15 cellular contexts compared by ENCODE assay signal in the genomic region with DNA sequence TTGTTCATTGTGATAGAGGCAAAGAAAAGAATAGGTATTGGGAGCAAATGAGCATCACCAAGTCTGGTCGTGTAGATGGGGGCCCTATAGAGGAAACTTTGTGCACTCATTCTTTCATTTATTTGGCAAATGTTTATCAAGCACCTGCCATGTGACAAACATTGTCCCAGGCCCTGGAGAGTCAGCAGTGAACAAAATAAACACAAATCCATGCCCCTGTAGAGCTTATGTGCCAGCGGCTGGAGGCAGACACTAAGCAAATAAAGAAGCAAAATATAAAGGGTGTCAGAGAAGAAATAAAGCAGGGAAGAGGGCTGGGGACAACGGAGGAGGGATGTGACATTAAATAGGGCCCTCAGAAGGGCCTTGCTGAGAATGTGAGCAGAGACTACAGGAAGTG.
"Had no signal": no experiment of that assay in that cellular context is flagged by ENCODE, and none has a peak within 500 bp of the region (broad histone marks: within the 10 kb centered on the region; RNA-seq: fewer than 3 reads in every experiment).

No MANE protein-coding gene starts in this region.

- H3K4me1 Mint-ChIP-seq: activated CD4-positive, alpha-beta memory T cell treated with anti-CD3 and anti-CD28 coated beads, Interleukin-2, amount 10 ng/mL, durations not matched to agents 7 days and 5 days had no signal

- H3K36me3 ChIP-seq: brain microvascular endothelial cell, prostate gland, right atrium auricular region, transverse colon had no signal

- H3K27ac ChIP-seq: brain microvascular endothelial cell, coronary artery, right atrium auricular region, transverse colon had no signal

- H3K27me3 Mint-ChIP-seq: activated B cell treated with CpG ODN at 0.5 μM for 24 hours; activated CD4-positive, alpha-beta memory T cell treated with anti-CD3 and anti-CD28 coated beads, Interleukin-2, amount 10 ng/mL, durations not matched to agents 7 days and 5 days; activated T-cell treated with anti-CD3 and anti-CD28 coated beads, Interleukin-2, amount 50 U/mL, for 24 hours; stimulated activated naive CD8-positive, alpha-beta T cell treated with anti-CD3 and anti-CD28 coated beads, Interleukin-15, Interleukin-2, amounts not matched to agents 100 ng/mL and 50 ng/mL, for 24 hours had no signal

- DNase-seq: activated B cell treated with CpG ODN at 0.5 μM for 24 hours; activated CD4-positive, alpha-beta memory T cell treated with anti-CD3 and anti-CD28 coated beads, Interleukin-2, amount 10 ng/mL, durations not matched to agents 7 days and 5 days; activated CD4-positive, alpha-beta T cell treated with anti-CD3 and anti-CD28 coated beads for 4 hours; activated naive CD4-positive, alpha-beta T cell treated with anti-CD3 and anti-CD28 coated beads for 36 hours; activated T-cell treated with anti-CD3 and anti-CD28 coated beads, Interleukin-2, amount 50 U/mL, for 24 hours; brain microvascular endothelial cell; erythroblast; midbrain; stimulated activated CD4-positive, alpha-beta T cell treated with anti-CD3 and anti-CD28 coated beads, Interleukin-2, amount 100 ng/mL, for 24 hours; transverse colon had no signal

- H3K27me3 ChIP-seq: brain microvascular endothelial cell, right atrium auricular region, transverse colon had no signal

- H3K27ac Mint-ChIP-seq: activated B cell treated with CpG ODN at 0.5 μM for 24 hours; activated CD4-positive, alpha-beta memory T cell treated with anti-CD3 and anti-CD28 coated beads, Interleukin-2, amount 10 ng/mL, durations not matched to agents 7 days and 5 days; activated naive CD4-positive, alpha-beta T cell treated with anti-CD3 and anti-CD28 coated beads for 36 hours; activated T-cell treated with anti-CD3 and anti-CD28 coated beads, Interleukin-2, amount 50 U/mL, for 24 hours; stimulated activated naive CD8-positive, alpha-beta T cell treated with anti-CD3 and anti-CD28 coated beads, Interleukin-15, Interleukin-2, amounts not matched to agents 100 ng/mL and 50 ng/mL, for 24 hours had no signal

- H3K9me3 ChIP-seq: prostate gland, right atrium auricular region, transverse colon had no signal

- H3K4me1 ChIP-seq: prostate gland, right atrium auricular region, transverse colon had no signal

- H3K4me3 Mint-ChIP-seq: activated B cell treated with CpG ODN at 0.5 μM for 24 hours; activated CD4-positive, alpha-beta memory T cell treated with anti-CD3 and anti-CD28 coated beads, Interleukin-2, amount 10 ng/mL, durations not matched to agents 7 days and 5 days; activated naive CD4-positive, alpha-beta T cell treated with anti-CD3 and anti-CD28 coated beads for 36 hours; activated T-cell treated with anti-CD3 and anti-CD28 coated beads, Interleukin-2, amount 50 U/mL, for 24 hours; stimulated activated naive CD8-positive, alpha-beta T cell treated with anti-CD3 and anti-CD28 coated beads, Interleukin-15, Interleukin-2, amounts not matched to agents 100 ng/mL and 50 ng/mL, for 24 hours had no signal

- H3K9me3 Mint-ChIP-seq: activated B cell treated with CpG ODN at 0.5 μM for 24 hours; activated CD4-positive, alpha-beta memory T cell treated with anti-CD3 and anti-CD28 coated beads, Interleukin-2, amount 10 ng/mL, durations not matched to agents 7 days and 5 days; activated naive CD4-positive, alpha-beta T cell treated with anti-CD3 and anti-CD28 coated beads for 36 hours; activated T-cell treated with anti-CD3 and anti-CD28 coated beads, Interleukin-2, amount 50 U/mL, for 24 hours; stimulated activated naive CD8-positive, alpha-beta T cell treated with anti-CD3 and anti-CD28 coated beads, Interleukin-15, Interleukin-2, amounts not matched to agents 100 ng/mL and 50 ng/mL, for 24 hours had no signal

- H3K4me3 ChIP-seq: coronary artery, lung, prostate gland, right atrium auricular region, transverse colon had no signal
